In genomic region chr7:111138196-111138569, GRCh38 we compare ENCODE assay signal across 8 cellular contexts.
DNase-seq lines count a peak whose midpoint lies in the region; ATAC-seq and TF ChIP-seq lines count a peak whose summit lies in the region.

No MANE protein-coding gene starts in this region.

- H3K27me3 ChIP-seq in OCI-LY3 (ENCODE audit: low read depth, low read length) = no peaks in the 10 kb centered on the region

- peaks cover 35% of the 10 kb centered on the region for H3K4me1 ChIP-seq in OCI-LY3 (ENCODE audit: low read length)

- H3K4me2 ChIP-seq in OCI-LY3 (ENCODE audit: low read length) = peak overlapping the region; percentile 69

- H3K4me3 ChIP-seq in OCI-LY3 (ENCODE audit: low read length) = peak overlapping the region; percentile 32

- peak; percentile 70 to 74 for DNase-seq in activated T-cell treated with anti-CD3 and anti-CD28 coated beads, Interleukin-2, amount 50 U/mL, for 48 hours
- DNase-seq in globus pallidus (ENCODE audit: low spot score) (peak; percentile 48), HEK293T (ENCODE audit: extremely low spot score) (no peak), NCI-H2227 treated with DMSO at 0.1 percent for 48 hours (lab: John Stamatoyannopoulos, UW) (no peak)
- peak; percentile 41 to 59 for DNase-seq in stimulated activated CD4-positive, alpha-beta T cell treated with anti-CD3 and anti-CD28 coated beads, Interleukin-4, amount 100 ng/mL, for 48 hours (ENCODE audit: low read depth in 2 of 2)

- CTCF ChIA-PET in HEK293T (lab: Yijun Ruan, JAX) = interaction anchor here (0.6 kb wide), 1 partner anchor 1099 kb away, joined by 3 read pairs; no protein-coding TSS in a partner anchor

- peak; percentile 93 for ATAC-seq in GM18520 (IDR thresholded peaks at IDR 0.05; ENCODE audit: unreplicated experiment)
- peak; percentile 96 for ATAC-seq in HG02852 (IDR thresholded peaks at IDR 0.05; ENCODE audit: unreplicated experiment)

- H4K20me1 ChIP-seq in OCI-LY3 (ENCODE audit: insufficient read depth, low read length) = no peaks in the 10 kb centered on the region

- no peak for TF ChIP-seq CTCF in OCI-LY3 (IDR thresholded peaks at IDR 0.05; ENCODE audit: low read depth, low read length)

- H3K27ac ChIP-seq in OCI-LY3 (ENCODE audit: low read length) = peak overlapping the region; percentile 90

- H3K36me3 ChIP-seq in OCI-LY3 (replicated peaks; ENCODE audit: low read depth, low read length) = no peaks in the 10 kb centered on the region

- POLR2A ChIA-PET in HEK293T (lab: Yijun Ruan, JAX) = no interaction called here

- no peak overlapping the region for H2AFZ ChIP-seq in OCI-LY3 (ENCODE audit: low read depth, low read length)

- H3K79me2 ChIP-seq in OCI-LY3 (ENCODE audit: low read length) = no peaks in the 10 kb centered on the region

- no peaks in the 10 kb centered on the region for H3K9me3 ChIP-seq in OCI-LY3 (ENCODE audit: insufficient read depth, low read length)

- peak overlapping the region; percentile 41; the same call in 1 of the 2 replicates for H3K9ac ChIP-seq in OCI-LY3 (ENCODE audit: low read length)

TF ChIP-seq in HEK293T, 16 proteins besides CTCF, POLR2A, EP300 and RAD21:
- TF ChIP-seq ARNT (IDR thresholded peaks at IDR 0.05) (no peak), FOXA1 (IDR thresholded peaks at IDR 0.05) (no peak), NFRKB (IDR thresholded peaks at IDR 0.05) (no peak), LEF1 (IDR thresholded peaks at IDR 0.05; ENCODE audit: borderline replicate concordance) (no peak), SUZ12 (IDR thresholded peaks at IDR 0.05) (no peak)
- TF ChIP-seq, protein P1, sequence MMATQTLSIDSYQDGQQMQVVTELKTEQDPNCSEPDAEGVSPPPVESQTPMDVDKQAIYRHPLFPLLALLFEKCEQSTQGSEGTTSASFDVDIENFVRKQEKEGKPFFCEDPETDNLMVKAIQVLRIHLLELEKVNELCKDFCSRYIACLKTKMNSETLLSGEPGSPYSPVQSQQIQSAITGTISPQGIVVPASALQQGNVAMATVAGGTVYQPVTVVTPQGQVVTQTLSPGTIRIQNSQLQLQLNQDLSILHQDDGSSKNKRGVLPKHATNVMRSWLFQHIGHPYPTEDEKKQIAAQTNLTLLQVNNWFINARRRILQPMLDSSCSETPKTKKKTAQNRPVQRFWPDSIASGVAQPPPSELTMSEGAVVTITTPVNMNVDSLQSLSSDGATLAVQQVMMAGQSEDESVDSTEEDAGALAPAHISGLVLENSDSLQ (IDR thresholded peaks at IDR 0.05) = no peak
TF ChIP-seq in HEK293T: peak in this region for 0.

Comparison
In these comparisons a context has a peak if more than half of its experiments do, and no peak if none do; other contexts are left out.
1. DNase-seq: peak in activated T-cell treated with anti-CD3 and anti-CD28 coated beads, Interleukin-2, amount 50 U/mL, for 48 hours (2 of 2), globus pallidus (single experiment) and stimulated activated CD4-positive, alpha-beta T cell treated with anti-CD3 and anti-CD28 coated beads, Interleukin-4, amount 100 ng/mL, for 48 hours (2 of 2); none in HEK293T (single experiment) and NCI-H2227 treated with DMSO at 0.1 percent for 48 hours (single experiment).